In the genomic region with DNA sequence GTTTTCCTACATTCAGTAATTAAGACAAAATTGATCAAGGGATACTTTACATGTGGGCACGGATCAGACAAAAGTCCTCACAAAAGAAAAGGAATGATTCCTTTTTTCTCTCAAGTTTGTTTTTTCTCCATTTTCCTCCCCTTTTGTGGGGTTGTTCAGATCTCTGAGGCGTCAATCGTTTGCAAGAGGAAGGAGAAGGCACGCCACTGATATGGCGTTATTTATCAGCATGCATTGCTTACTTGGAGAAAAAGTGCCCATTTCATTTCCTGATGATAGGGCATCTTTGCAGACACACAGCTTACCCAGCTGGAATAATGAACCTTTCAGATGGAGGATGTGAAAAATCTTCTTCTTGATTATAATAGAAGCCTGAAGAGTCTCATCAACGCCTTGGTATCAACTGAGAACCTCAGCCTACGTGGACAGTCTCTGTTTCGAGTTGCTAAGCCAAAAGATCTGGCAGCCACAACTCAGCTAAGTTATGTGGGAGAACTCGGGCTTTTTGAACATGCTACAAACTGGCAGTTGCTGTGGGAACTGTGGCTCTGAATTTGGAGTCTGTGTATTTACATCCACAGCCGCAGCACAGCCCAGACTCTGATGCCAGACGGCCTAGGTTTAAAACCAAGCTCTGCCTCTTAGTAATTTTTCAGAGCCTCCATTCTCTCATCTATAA, we compare ENCODE assay signal across 12 cellular contexts. TPM values are rescaled to one million over a fixed set of nuclear protein-coding genes. Genes with fewer than 3 reads are reported as not detected.
DNase-seq lines count a peak whose midpoint lies in the region; ATAC-seq and TF ChIP-seq lines count a peak whose summit lies in the region.
"Had no signal": no experiment of that assay in that cellular context is flagged by ENCODE, and none has a peak within 500 bp of the region (broad histone marks: within the 10 kb centered on the region; RNA-seq: fewer than 3 reads in every experiment).

No MANE protein-coding gene starts in this region.

- H3K4me1 ChIP-seq in CD4-positive, CD25-positive, alpha-beta regulatory T cell (ENCODE audit: control insufficient read depth, insufficient read depth, low read length, poor library complexity, severe bottlenecking) = peaks cover 56% of the 10 kb centered on the region

- peaks cover 69% of the 10 kb centered on the region for H3K36me3 Mint-ChIP-seq in CD4-positive, CD25-positive, alpha-beta regulatory T cell
- H3K36me3 Mint-ChIP-seq in activated T-helper 2 cell treated with anti-CD3 and anti-CD28 coated beads, Interferon-gamma antibody, Interleukin-2, Interleukin-4, amounts not matched to agents 10 μg/mL and 5 μg/mL and 100 μg/mL, durations not matched to agents 14 hours and 24 hours and 36 hours (ENCODE audit: low read depth) = peaks cover 64% of the 10 kb centered on the region
- no peaks in the 10 kb centered on the region for H3K36me3 Mint-ChIP-seq in natural killer cell

- no peaks in the 10 kb centered on the region for H3K27me3 Mint-ChIP-seq in CD4-positive, CD25-positive, alpha-beta regulatory T cell
- H3K27me3 Mint-ChIP-seq in activated T-helper 2 cell treated with anti-CD3 and anti-CD28 coated beads, Interferon-gamma antibody, Interleukin-2, Interleukin-4, amounts not matched to agents 10 μg/mL and 5 μg/mL and 100 μg/mL, durations not matched to agents 14 hours and 24 hours and 36 hours (ENCODE audit: low read depth) = no peaks in the 10 kb centered on the region
- no peaks in the 10 kb centered on the region for H3K27me3 Mint-ChIP-seq in natural killer cell (ENCODE audit: low read depth in 2 of 2)

- intact Hi-C loops in activated T-helper 2 cell treated with anti-CD3 and anti-CD28 coated beads, Interferon-gamma antibody, Interleukin-2, Interleukin-4, amounts not matched to agents 10 μg/mL and 5 μg/mL and 100 μg/mL, durations not matched to agents 14 hours and 24 hours and 36 hours (cut with micrococcal nuclease) = loop anchor here (1.0 kb wide), 1 partner anchor 13 kb away; no protein-coding TSS in a partner anchor
- intact Hi-C loops in natural killer cell (cut with micrococcal nuclease) = loop anchor here (2.0 to 5.0 kb wide), 2 partner anchors 17 to 38 kb away; partner anchors contain the start of gene RIPOR2
- intact Hi-C loops in cardiac septum (cut with DNase I) = no loop called here

- peak overlapping the region; percentile 78 to 94 (median 92) for H3K27ac Mint-ChIP-seq in CD4-positive, CD25-positive, alpha-beta regulatory T cell
- peak overlapping the region; percentile 66 for H3K27ac Mint-ChIP-seq in activated T-helper 2 cell treated with anti-CD3 and anti-CD28 coated beads, Interferon-gamma antibody, Interleukin-2, Interleukin-4, amounts not matched to agents 10 μg/mL and 5 μg/mL and 100 μg/mL, durations not matched to agents 14 hours and 24 hours and 36 hours
- H3K27ac Mint-ChIP-seq in natural killer cell = peak overlapping the region; percentile 89 to 93

- no peak for DNase-seq in CD4-positive, CD25-positive, alpha-beta regulatory T cell
- DNase-seq in Jurkat, Clone E6-1 (ENCODE audit: low read depth, low spot score) = peak; percentile 58
- DNase-seq in activated T-helper 2 cell treated with anti-CD3 and anti-CD28 coated beads, Interferon-gamma antibody, Interleukin-2, Interleukin-4, amounts not matched to agents 10 μg/mL and 5 μg/mL and 100 μg/mL, durations not matched to agents 14 hours and 24 hours and 36 hours (ENCODE audit: low spot score) = no peak
- no peak for DNase-seq in natural killer cell
- DNase-seq in 8988T = no peak
- DNase-seq in cardiac septum (ENCODE audit: low spot score) = no peak
- DNase-seq in left lobe of liver (ENCODE audit: low spot score) = no peak
- DNase-seq: GOT3, NCI-H146, SHP77 treated with DMSO at 0.1 percent for 48 hours had no signal

- H3K9me3 Mint-ChIP-seq in CD4-positive, CD25-positive, alpha-beta regulatory T cell = peaks cover 0 to 8% (median 0%) of the 10 kb centered on the region in 7 donors
- peaks cover 5% of the 10 kb centered on the region for H3K9me3 Mint-ChIP-seq in activated T-helper 2 cell treated with anti-CD3 and anti-CD28 coated beads, Interferon-gamma antibody, Interleukin-2, Interleukin-4, amounts not matched to agents 10 μg/mL and 5 μg/mL and 100 μg/mL, durations not matched to agents 14 hours and 24 hours and 36 hours
- H3K9me3 Mint-ChIP-seq in natural killer cell = peaks cover 0 to 4% of the 10 kb centered on the region in 2 donors

- H3K4me3 ChIP-seq in CD4-positive, CD25-positive, alpha-beta regulatory T cell (ENCODE audit: low read depth, low read length) = peak overlapping the region; percentile 45
- H3K4me3 ChIP-seq in Jurkat, Clone E6-1 (ENCODE audit: low read length) = peak overlapping the region; percentile 28

- peaks cover 25 to 95% (median 68%) of the 10 kb centered on the region in 4 donors for H3K4me1 Mint-ChIP-seq in CD4-positive, CD25-positive, alpha-beta regulatory T cell
- peaks cover 43% of the 10 kb centered on the region for H3K4me1 Mint-ChIP-seq in activated T-helper 2 cell treated with anti-CD3 and anti-CD28 coated beads, Interferon-gamma antibody, Interleukin-2, Interleukin-4, amounts not matched to agents 10 μg/mL and 5 μg/mL and 100 μg/mL, durations not matched to agents 14 hours and 24 hours and 36 hours (ENCODE audit: low read depth)
- H3K4me1 Mint-ChIP-seq in natural killer cell = peaks cover 76 to 77% of the 10 kb centered on the region in 2 donors

- TF ChIP-seq CTCF in natural killer cell (IDR thresholded peaks at IDR 0.05) = no peak

- ATAC-seq in CD4-positive, CD25-positive, alpha-beta regulatory T cell (ENCODE audit: low read depth in 2 of 2) = peak in 1 of 2 donors; percentile 25
- ATAC-seq in natural killer cell (peak; percentile 60 to 86 (median 73)), left lobe of liver (no peak), HG03571 (IDR thresholded peaks at IDR 0.05; ENCODE audit: unreplicated experiment) (no peak)

- H3K4me3 Mint-ChIP-seq in CD4-positive, CD25-positive, alpha-beta regulatory T cell = peak overlapping the region; percentile 55 to 88 (median 70)
- H3K4me3 Mint-ChIP-seq in activated T-helper 2 cell treated with anti-CD3 and anti-CD28 coated beads, Interferon-gamma antibody, Interleukin-2, Interleukin-4, amounts not matched to agents 10 μg/mL and 5 μg/mL and 100 μg/mL, durations not matched to agents 14 hours and 24 hours and 36 hours (ENCODE audit: low read depth) = peak overlapping the region; percentile 31
- peak overlapping the region; percentile 53 for H3K4me3 Mint-ChIP-seq in natural killer cell

- H3K27me3 ChIP-seq in CD4-positive, CD25-positive, alpha-beta regulatory T cell (ENCODE audit: control insufficient read depth, insufficient read depth, low read length) = no peaks in the 10 kb centered on the region

- H3K36me3 ChIP-seq in CD4-positive, CD25-positive, alpha-beta regulatory T cell (ENCODE audit: control insufficient read depth, insufficient read depth, low read length) = peaks cover 77% of the 10 kb centered on the region

- no peaks in the 10 kb centered on the region for H3K9me3 ChIP-seq in CD4-positive, CD25-positive, alpha-beta regulatory T cell (ENCODE audit: control insufficient read depth in 2 of 2, low read length in 2 of 2)

- peak overlapping the region; percentile 48 for H3K27ac ChIP-seq in CD4-positive, CD25-positive, alpha-beta regulatory T cell (ENCODE audit: insufficient read depth, low read length, poor library complexity, severe bottlenecking)
- H3K27ac ChIP-seq: epithelial cell of prostate had no signal

RNA-seq across cellular contexts. Expression of gene RIPOR2, which starts 36.0 kb away (rescaled TPM):
- 364 TPM for total RNA-seq in CD4-positive, CD25-positive, alpha-beta regulatory T cell
- polyA plus RNA-seq in CD4-positive, CD25-positive, alpha-beta regulatory T cell = 100 to 1,000 TPM; 320 to 435 (median 407) TPM
- polyA plus RNA-seq in Jurkat, Clone E6-1 (2012; ENCODE audit: insufficient read depth, insufficient read length) = 11.6 TPM
- total RNA-seq in activated T-helper 2 cell treated with anti-CD3 and anti-CD28 coated beads, Interferon-gamma antibody, Interleukin-2, Interleukin-4, amounts not matched to agents 10 μg/mL and 5 μg/mL and 100 μg/mL, durations not matched to agents 14 hours and 24 hours and 36 hours = 8.5 and 9.4 TPM in 2 replicates
- total RNA-seq in natural killer cell = 100 to 1,000 TPM; 234 to 312 (median 299) TPM
- total RNA-seq in cardiac septum = 11.2 TPM
- total RNA-seq in left lobe of liver = 3.0 TPM

Comparison
In these comparisons a context has a peak if more than half of its experiments do, and no peak if none do; other contexts are left out.
1. ATAC-seq: peak in natural killer cell (3 of 3); none in left lobe of liver (single experiment) and HG03571 (single experiment).
2. RNA of gene RIPOR2, which starts 36.0 kb away (total RNA-seq): 364 TPM in CD4-positive, CD25-positive, alpha-beta regulatory T cell (single experiment) and 234 to 312 TPM in natural killer cell; 11.2 TPM in cardiac septum (single experiment), 8.5 to 9.4 TPM in activated T-helper 2 cell treated with anti-CD3 and anti-CD28 coated beads, Interferon-gamma antibody, Interleukin-2, Interleukin-4, amounts not matched to agents 10 μg/mL and 5 μg/mL and 100 μg/mL, durations not matched to agents 14 hours and 24 hours and 36 hours and 3.0 TPM in left lobe of liver (single experiment); every median in the first group is over 10 times any median in the second.
3. Peak in every context shown above with its lines, with median percentiles within 50 percentile points of each other: H3K27ac Mint-ChIP-seq and H3K4me3 Mint-ChIP-seq.